24 cellular contexts compared by ENCODE assay signal in the genomic region with DNA sequence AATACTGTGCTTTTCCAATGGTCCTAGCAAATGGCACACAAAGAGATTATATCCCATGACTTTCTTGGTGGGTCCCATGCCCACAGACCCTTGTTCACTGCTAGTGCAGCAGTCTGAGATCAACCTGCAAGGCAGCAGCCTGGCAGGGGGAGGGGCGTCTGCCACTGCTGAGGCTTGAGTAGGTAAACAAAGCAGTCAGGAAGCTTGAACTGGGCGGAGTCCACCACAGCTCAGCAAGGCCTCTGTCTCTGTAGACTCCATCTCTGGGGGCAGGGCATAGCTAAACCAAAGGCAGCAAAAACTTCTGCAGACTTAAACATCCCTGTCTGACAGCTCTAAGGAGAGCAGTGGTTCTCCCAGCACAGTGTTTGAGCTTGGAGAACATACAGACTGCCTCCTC.
DNase-seq lines count a peak whose midpoint lies in the region; ATAC-seq and TF ChIP-seq lines count a peak whose summit lies in the region.
"Had no signal": no experiment of that assay in that cellular context is flagged by ENCODE, and none has a peak within 500 bp of the region (broad histone marks: within the 10 kb centered on the region; RNA-seq: fewer than 3 reads in every experiment).

No MANE protein-coding gene starts in this region.

- POLR2A ChIA-PET in WTC11 (lab: Charles Lee): no interaction called here

- peaks cover 67% of the 10 kb centered on the region for H3K9me3 Mint-ChIP-seq in WTC11

- peaks cover 21% of the 10 kb centered on the region for H3K27me3 Mint-ChIP-seq in WTC11 (ENCODE audit: low read depth)

- intact Hi-C loops in cardiac septum (cut with DNase I): no loop called here

- peak; percentile 47; the same call in 1 of the 2 replicates for ATAC-seq in WTC11
- ATAC-seq in GM21737 (IDR thresholded peaks at IDR 0.05; ENCODE audit: unreplicated experiment): no peak
- ATAC-seq: natural killer cell treated with Interleukin-12 subunit alpha and Interleukin-12 subunit beta and Interleukin-15 and Interleukin-18, amount 100 ng/mL, for 72 hours; stimulated activated naive CD8-positive, alpha-beta T cell treated with anti-CD3 and anti-CD28 coated beads, Interleukin-15, Interleukin-2, amounts not matched to agents 100 U/mL and 50 U/mL, for 24 hours had no signal

- H3K4me3 Mint-ChIP-seq in WTC11: no peak overlapping the region
- H3K4me3 Mint-ChIP-seq: activated naive CD4-positive, alpha-beta T cell treated with anti-CD3 and anti-CD28 coated beads for 36 hours; natural killer cell treated with Interleukin-12 subunit alpha and Interleukin-12 subunit beta and Interleukin-15 and Interleukin-18, amount 100 ng/mL, for 72 hours had no signal

- peaks cover 16% of the 10 kb centered on the region for H3K4me1 Mint-ChIP-seq in WTC11

- peaks cover 19% of the 10 kb centered on the region for H3K36me3 Mint-ChIP-seq in WTC11

- CTCF ChIA-PET in WTC11 (lab: Charles Lee): interaction anchor here (0.8 kb wide), 1 partner anchor 30 kb away, joined by 3 read pairs; no protein-coding TSS in a partner anchor

- no peak overlapping the region for H3K27ac Mint-ChIP-seq in WTC11
- H3K27ac Mint-ChIP-seq: activated naive CD4-positive, alpha-beta T cell treated with anti-CD3 and anti-CD28 coated beads for 36 hours; natural killer cell treated with Interleukin-12 subunit alpha and Interleukin-12 subunit beta and Interleukin-15 and Interleukin-18, amount 100 ng/mL, for 72 hours had no signal

- peak; percentile 11 for DNase-seq in NCI-H748 (lab: John Stamatoyannopoulos, UW; ENCODE audit: unreplicated experiment)
- no peak for DNase-seq in NCI-H748 treated with DMSO at 0.1 percent for 48 hours (lab: John Stamatoyannopoulos, UW)
- DNase-seq in ELF-1 (ENCODE audit: low read depth, low spot score): peak; percentile 38
- peak; percentile 39 for DNase-seq in WTC11 (ENCODE audit: low spot score)
- peak; percentile 38 for DNase-seq in iPS DF 19.7 (ENCODE audit: low read depth, low spot score)
- no peak for DNase-seq in SK-N-DZ (ENCODE audit: low spot score)
- DNase-seq in cardiac septum (ENCODE audit: low spot score): no peak
- DNase-seq: 8988T; activated CD4-positive, alpha-beta T cell treated with anti-CD3 and anti-CD28 coated beads, Interleukin-2, amount 50 U/mL, for 48 hours; activated naive CD4-positive, alpha-beta T cell treated with anti-CD3 and anti-CD28 coated beads for 36 hours; activated T-cell treated with anti-CD3 and anti-CD28 coated beads for 4 hours; amniotic stem cell; DMS153; effector CD4-positive, alpha-beta T cell; GF-D8; NCI-H1048; NCI-H1694 treated with DMSO at 0.1 percent for 48 hours; NCI-H82; OCI-M1; stimulated activated naive CD8-positive, alpha-beta T cell treated with anti-CD3 and anti-CD28 coated beads, Interleukin-15, Interleukin-2, amounts not matched to agents 100 U/mL and 50 U/mL, for 24 hours; T1000; testis had no signal

- TF ChIP-seq CTCF in WTC11 (IDR thresholded peaks at IDR 0.05): no peak

TF ChIP-seq in WTC11, 78 proteins besides CTCF, POLR2A, EP300 and RAD21:
- TF ChIP-seq FOXK1 (CRISPR knock-in tag; IDR thresholded peaks at IDR 0.05): peak; percentile 35; the same call in 1 of the 2 replicates
- no peak for TF ChIP-seq SMAD4 (CRISPR knock-in tag; IDR thresholded peaks at IDR 0.05)
TF ChIP-seq in WTC11: peak in this region for 1.

Comparison
In these comparisons a context has a peak if more than half of its experiments do, and no peak if none do; other contexts are left out.
1. DNase-seq: peak in NCI-H748 (single experiment), ELF-1 (single experiment), WTC11 (single experiment) and iPS DF 19.7 (single experiment); none in NCI-H748 treated with DMSO at 0.1 percent for 48 hours (single experiment), SK-N-DZ (single experiment) and cardiac septum (single experiment).